9 cellular contexts compared by ENCODE assay signal in genomic region chr20:53608456-53609413, GRCh38. TPM values are rescaled to one million over a fixed set of nuclear protein-coding genes. Genes with fewer than 3 reads are reported as not detected.
DNase-seq lines count a peak whose midpoint lies in the region; ATAC-seq and TF ChIP-seq lines count a peak whose summit lies in the region.
"Had no signal": no experiment of that assay in that cellular context is flagged by ENCODE, and none has a peak within 500 bp of the region (broad histone marks: within the 10 kb centered on the region; RNA-seq: fewer than 3 reads in every experiment).

No MANE protein-coding gene starts in this region.

- H3K27me3 ChIP-seq in MG63: no peaks in the 10 kb centered on the region

- H3K36me3 Mint-ChIP-seq in brain (no peaks in the 10 kb centered on the region), mesothelial cell of epicardium (no peaks in the 10 kb centered on the region)

- H3K4me3 ChIP-seq in AG10803 (ENCODE audit: low read length) (no peak overlapping the region), MG63 (peak overlapping the region; percentile 35)
- H3K4me3 ChIP-seq: lung had no signal

- H3K4me1 Mint-ChIP-seq in brain: peaks cover 27% of the 10 kb centered on the region
- peaks cover 28% of the 10 kb centered on the region for H3K4me1 Mint-ChIP-seq in mesothelial cell of epicardium

- H3K9me3 ChIP-seq in MG63: no peaks in the 10 kb centered on the region

- ATAC-seq in GM18498 (IDR thresholded peaks at IDR 0.05; ENCODE audit: unreplicated experiment): no peak

- DNase-seq in AG10803 (ENCODE audit: low read depth): peak; percentile 29
- peak; percentile 30 for DNase-seq in MG63
- peak in 1 of 2 experiments; percentile 34 for DNase-seq in mesothelial cell of epicardium (ENCODE audit: low spot score in 2 of 2, unreplicated experiment in 2 of 2)
- DNase-seq in NCI-H187 treated with DMSO at 0.1 percent for 48 hours (lab: John Stamatoyannopoulos, UW): no peak
- DNase-seq in NCI-H2081 (lab: John Stamatoyannopoulos, UW): no peak
- no peak for DNase-seq in EL

- TF ChIP-seq CTCF in AG10803 (conservative IDR thresholded peaks at IDR 0.05; ENCODE audit: low read length) (no peak), brain (conservative IDR thresholded peaks at IDR 0.05) (no peak), mesothelial cell of epicardium (IDR thresholded peaks at IDR 0.05; ENCODE audit: unreplicated experiment) (no peak)

- H3K36me3 ChIP-seq in MG63: 0 out of 2 replicates have a peak, but pooled peaks cover 2% of the 10 kb centered on the region

- no peaks in the 10 kb centered on the region for H3K27me3 Mint-ChIP-seq in brain
- no peaks in the 10 kb centered on the region for H3K27me3 Mint-ChIP-seq in mesothelial cell of epicardium (ENCODE audit: low read depth)

- no peak overlapping the region for H3K4me3 Mint-ChIP-seq in brain
- H3K4me3 Mint-ChIP-seq in mesothelial cell of epicardium: no peak overlapping the region

- H3K9me3 Mint-ChIP-seq in brain: peaks cover 0 to 4% (median 2%) of the 10 kb centered on the region in 5 experiments
- H3K9me3 Mint-ChIP-seq in mesothelial cell of epicardium: no peaks in the 10 kb centered on the region

- H3K27ac Mint-ChIP-seq in brain: peak overlapping the region in 4 of 5 experiments; percentile 35 to 66 (median 42)
- H3K27ac Mint-ChIP-seq in mesothelial cell of epicardium: peak overlapping the region; percentile 68

RNA-seq across cellular contexts. Expression of gene ZNF217, which starts 15.1 kb away (rescaled TPM):
- 15.7 and 22.6 TPM in 2 replicates for total RNA-seq in MG63 (2014; rRNA removed; shearing (Covaris generic); ENCODE audit: low replicate concordance)
- polyA plus RNA-seq in brain (ENCODE audit: insufficient read depth, low read depth, low replicate concordance): 5.7 TPM
- 38.1 to 39.5 TPM (median 38.8 TPM) in 3 replicates for total RNA-seq in mesothelial cell of epicardium

Comparison
In these comparisons a context has a peak if more than half of its experiments do, and no peak if none do; other contexts are left out.
1. DNase-seq: peak in AG10803 (single experiment) and MG63 (single experiment); none in NCI-H187 treated with DMSO at 0.1 percent for 48 hours (single experiment), NCI-H2081 (0 of 2) and EL (single experiment).